ENCODE assay signal across 1 cellular context in genomic region chr19:2962018-2962670, GRCh38.
TF ChIP-seq lines count a peak whose summit lies in the region.

No MANE protein-coding gene starts in this region.

TF ChIP-seq in HEK293, 187 proteins besides CTCF, POLR2A, EP300 and RAD21 (continued from another document):
- TF ChIP-seq ZNF148 (tag by site-specific recombination; IDR thresholded peaks at IDR 0.05; ENCODE audit: borderline replicate concordance), result 0 out of 2 replicates have a peak, but pooled peaks have one; percentile 64
- peak; percentile 76 for TF ChIP-seq PRDM10 (tag by site-specific recombination; IDR thresholded peaks at IDR 0.05)
- TF ChIP-seq ZXDB (tag by site-specific recombination; IDR thresholded peaks at IDR 0.05), result peak; percentile 58
- peak; percentile 59; the same call in 1 of the 2 replicates for TF ChIP-seq ZNF76 (tag by site-specific recombination; IDR thresholded peaks at IDR 0.05; ENCODE audit: borderline replicate concordance, low read depth)
- TF ChIP-seq SP3 (tag by site-specific recombination; IDR thresholded peaks at IDR 0.05), result 0 out of 2 replicates have a peak, but pooled peaks have one; percentile 40
- TF ChIP-seq KLF16 (tag by site-specific recombination; IDR thresholded peaks at IDR 0.05), result peak; percentile 75
- TF ChIP-seq SP2 (tag by site-specific recombination; IDR thresholded peaks at IDR 0.05), result no peak; the same call in 1 of the 2 replicates
- TF ChIP-seq ZNF677 (tag by site-specific recombination; IDR thresholded peaks at IDR 0.05), result no peak
- peak; percentile 86 for TF ChIP-seq KLF8 (tag by site-specific recombination; IDR thresholded peaks at IDR 0.05)
- no peak for TF ChIP-seq ZNF704 (tag by site-specific recombination; IDR thresholded peaks at IDR 0.05)
- TF ChIP-seq ZNF16 (tag by site-specific recombination; IDR thresholded peaks at IDR 0.05; ENCODE audit: low read depth), result no peak
- TF ChIP-seq TRIM28 (IDR thresholded peaks at IDR 0.05; ENCODE audit: borderline replicate concordance, low read length), result no peak
- TF ChIP-seq, protein P1, sequence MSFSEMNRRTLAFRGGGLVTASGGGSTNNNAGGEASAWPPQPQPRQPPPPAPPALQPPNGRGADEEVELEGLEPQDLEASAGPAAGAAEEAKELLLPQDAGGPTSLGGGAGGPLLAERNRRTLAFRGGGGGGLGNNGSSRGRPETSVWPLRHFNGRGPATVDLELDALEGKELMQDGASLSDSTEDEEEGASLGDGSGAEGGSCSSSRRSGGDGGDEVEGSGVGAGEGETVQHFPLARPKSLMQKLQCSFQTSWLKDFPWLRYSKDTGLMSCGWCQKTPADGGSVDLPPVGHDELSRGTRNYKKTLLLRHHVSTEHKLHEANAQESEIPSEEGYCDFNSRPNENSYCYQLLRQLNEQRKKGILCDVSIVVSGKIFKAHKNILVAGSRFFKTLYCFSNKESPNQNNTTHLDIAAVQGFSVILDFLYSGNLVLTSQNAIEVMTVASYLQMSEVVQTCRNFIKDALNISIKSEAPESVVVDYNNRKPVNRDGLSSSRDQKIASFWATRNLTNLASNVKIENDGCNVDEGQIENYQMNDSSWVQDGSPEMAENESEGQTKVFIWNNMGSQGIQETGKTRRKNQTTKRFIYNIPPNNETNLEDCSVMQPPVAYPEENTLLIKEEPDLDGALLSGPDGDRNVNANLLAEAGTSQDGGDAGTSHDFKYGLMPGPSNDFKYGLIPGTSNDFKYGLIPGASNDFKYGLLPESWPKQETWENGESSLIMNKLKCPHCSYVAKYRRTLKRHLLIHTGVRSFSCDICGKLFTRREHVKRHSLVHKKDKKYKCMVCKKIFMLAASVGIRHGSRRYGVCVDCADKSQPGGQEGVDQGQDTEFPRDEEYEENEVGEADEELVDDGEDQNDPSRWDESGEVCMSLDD (tag by site-specific recombination; IDR thresholded peaks at IDR 0.05), result no peak
- TF ChIP-seq, protein P2, sequence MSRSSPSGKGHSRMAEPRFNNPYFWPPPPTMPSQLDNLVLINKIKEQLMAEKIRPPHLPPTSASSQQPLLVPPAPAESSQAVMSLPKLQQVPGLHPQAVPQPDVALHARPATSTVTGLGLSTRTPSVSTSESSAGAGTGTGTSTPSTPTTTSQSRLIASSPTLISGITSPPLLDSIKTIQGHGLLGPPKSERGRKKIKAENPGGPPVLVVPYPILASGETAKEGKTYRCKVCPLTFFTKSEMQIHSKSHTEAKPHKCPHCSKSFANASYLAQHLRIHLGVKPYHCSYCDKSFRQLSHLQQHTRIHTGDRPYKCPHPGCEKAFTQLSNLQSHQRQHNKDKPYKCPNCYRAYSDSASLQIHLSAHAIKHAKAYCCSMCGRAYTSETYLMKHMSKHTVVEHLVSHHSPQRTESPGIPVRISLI (tag by site-specific recombination; IDR thresholded peaks at IDR 0.05), result no peak
- TF ChIP-seq ZBTB17 (tag by site-specific recombination; IDR thresholded peaks at IDR 0.05), result 0 out of 2 replicates have a peak, but pooled peaks have one; percentile 40
- peak; percentile 52; the same call in 1 of the 2 replicates for TF ChIP-seq ZSCAN30 (tag by site-specific recombination; IDR thresholded peaks at IDR 0.05)
- 0 out of 2 replicates have a peak, but pooled peaks have one; percentile 38 for TF ChIP-seq ZNF24 (tag by site-specific recombination; IDR thresholded peaks at IDR 0.05)
- no peak for TF ChIP-seq ZNF274 (IDR thresholded peaks at IDR 0.05; ENCODE audit: low read length)
- TF ChIP-seq ZNF274 (tag by site-specific recombination; IDR thresholded peaks at IDR 0.05; ENCODE audit: borderline replicate concordance), result no peak
- TF ChIP-seq BCL11B (tag by site-specific recombination; IDR thresholded peaks at IDR 0.05; ENCODE audit: low read depth), result 0 out of 2 replicates have a peak, but pooled peaks have one; percentile 52
- peak; percentile 49; the same call in 1 of the 2 replicates for TF ChIP-seq ZBTB8A (tag by site-specific recombination; IDR thresholded peaks at IDR 0.05)
- TF ChIP-seq, protein P3, sequence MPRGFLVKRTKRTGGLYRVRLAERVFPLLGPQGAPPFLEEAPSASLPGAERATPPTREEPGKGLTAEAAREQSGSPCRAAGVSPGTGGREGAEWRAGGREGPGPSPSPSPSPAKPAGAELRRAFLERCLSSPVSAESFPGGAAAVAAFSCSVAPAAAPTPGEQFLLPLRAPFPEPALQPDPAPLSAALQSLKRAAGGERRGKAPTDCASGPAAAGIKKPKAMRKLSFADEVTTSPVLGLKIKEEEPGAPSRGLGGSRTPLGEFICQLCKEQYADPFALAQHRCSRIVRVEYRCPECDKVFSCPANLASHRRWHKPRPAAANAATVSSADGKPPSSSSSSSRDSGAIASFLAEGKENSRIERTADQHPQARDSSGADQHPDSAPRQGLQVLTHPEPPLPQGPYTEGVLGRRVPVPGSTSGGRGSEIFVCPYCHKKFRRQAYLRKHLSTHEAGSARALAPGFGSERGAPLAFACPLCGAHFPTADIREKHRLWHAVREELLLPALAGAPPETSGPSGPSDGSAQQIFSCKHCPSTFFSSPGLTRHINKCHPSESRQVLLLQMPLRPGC (tag by site-specific recombination; IDR thresholded peaks at IDR 0.05), result peak; percentile 55; the same call in 1 of the 2 replicates
- TF ChIP-seq ZNF639 (tag by site-specific recombination; IDR thresholded peaks at IDR 0.05), result peak; percentile 77
- TF ChIP-seq ZBTB21 (tag by site-specific recombination; IDR thresholded peaks at IDR 0.05), result peak; percentile 99
- TF ChIP-seq ZSCAN23 (tag by site-specific recombination; IDR thresholded peaks at IDR 0.05), result 0 out of 2 replicates have a peak, but pooled peaks have one; percentile 33
- TF ChIP-seq SP7 (tag by site-specific recombination; IDR thresholded peaks at IDR 0.05), result peak; percentile 91
- no peak for TF ChIP-seq ZSCAN16 (tag by site-specific recombination; IDR thresholded peaks at IDR 0.05)
- TF ChIP-seq ZNF629 (tag by site-specific recombination; IDR thresholded peaks at IDR 0.05), result peak; percentile 100
- TF ChIP-seq ZBTB7A (tag by site-specific recombination; IDR thresholded peaks at IDR 0.05; ENCODE audit: low read depth), result no peak
- TF ChIP-seq ZFP69B (tag by site-specific recombination; IDR thresholded peaks at IDR 0.05), result peak; percentile 49; the same call in 1 of the 2 replicates
- no peak for TF ChIP-seq ZBTB48 (tag by site-specific recombination; IDR thresholded peaks at IDR 0.05)
- no peak for TF ChIP-seq ZNF501 (tag by site-specific recombination; IDR thresholded peaks at IDR 0.05)
- TF ChIP-seq, protein P4, sequence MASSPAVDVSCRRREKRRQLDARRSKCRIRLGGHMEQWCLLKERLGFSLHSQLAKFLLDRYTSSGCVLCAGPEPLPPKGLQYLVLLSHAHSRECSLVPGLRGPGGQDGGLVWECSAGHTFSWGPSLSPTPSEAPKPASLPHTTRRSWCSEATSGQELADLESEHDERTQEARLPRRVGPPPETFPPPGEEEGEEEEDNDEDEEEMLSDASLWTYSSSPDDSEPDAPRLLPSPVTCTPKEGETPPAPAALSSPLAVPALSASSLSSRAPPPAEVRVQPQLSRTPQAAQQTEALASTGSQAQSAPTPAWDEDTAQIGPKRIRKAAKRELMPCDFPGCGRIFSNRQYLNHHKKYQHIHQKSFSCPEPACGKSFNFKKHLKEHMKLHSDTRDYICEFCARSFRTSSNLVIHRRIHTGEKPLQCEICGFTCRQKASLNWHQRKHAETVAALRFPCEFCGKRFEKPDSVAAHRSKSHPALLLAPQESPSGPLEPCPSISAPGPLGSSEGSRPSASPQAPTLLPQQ (tag by site-specific recombination; IDR thresholded peaks at IDR 0.05), result peak; percentile 65
- TF ChIP-seq, protein P5, sequence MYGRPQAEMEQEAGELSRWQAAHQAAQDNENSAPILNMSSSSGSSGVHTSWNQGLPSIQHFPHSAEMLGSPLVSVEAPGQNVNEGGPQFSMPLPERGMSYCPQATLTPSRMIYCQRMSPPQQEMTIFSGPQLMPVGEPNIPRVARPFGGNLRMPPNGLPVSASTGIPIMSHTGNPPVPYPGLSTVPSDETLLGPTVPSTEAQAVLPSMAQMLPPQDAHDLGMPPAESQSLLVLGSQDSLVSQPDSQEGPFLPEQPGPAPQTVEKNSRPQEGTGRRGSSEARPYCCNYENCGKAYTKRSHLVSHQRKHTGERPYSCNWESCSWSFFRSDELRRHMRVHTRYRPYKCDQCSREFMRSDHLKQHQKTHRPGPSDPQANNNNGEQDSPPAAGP (tag by site-specific recombination; IDR thresholded peaks at IDR 0.05), result peak; percentile 93
- 0 out of 2 replicates have a peak, but pooled peaks have one; percentile 13 for TF ChIP-seq ZIC2 (tag by site-specific recombination; IDR thresholded peaks at IDR 0.05)
- TF ChIP-seq, protein P6, sequence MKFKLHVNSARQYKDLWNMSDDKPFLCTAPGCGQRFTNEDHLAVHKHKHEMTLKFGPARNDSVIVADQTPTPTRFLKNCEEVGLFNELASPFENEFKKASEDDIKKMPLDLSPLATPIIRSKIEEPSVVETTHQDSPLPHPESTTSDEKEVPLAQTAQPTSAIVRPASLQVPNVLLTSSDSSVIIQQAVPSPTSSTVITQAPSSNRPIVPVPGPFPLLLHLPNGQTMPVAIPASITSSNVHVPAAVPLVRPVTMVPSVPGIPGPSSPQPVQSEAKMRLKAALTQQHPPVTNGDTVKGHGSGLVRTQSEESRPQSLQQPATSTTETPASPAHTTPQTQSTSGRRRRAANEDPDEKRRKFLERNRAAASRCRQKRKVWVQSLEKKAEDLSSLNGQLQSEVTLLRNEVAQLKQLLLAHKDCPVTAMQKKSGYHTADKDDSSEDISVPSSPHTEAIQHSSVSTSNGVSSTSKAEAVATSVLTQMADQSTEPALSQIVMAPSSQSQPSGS (tag by site-specific recombination; IDR thresholded peaks at IDR 0.05; ENCODE audit: low read depth), result peak; percentile 100
- TF ChIP-seq, protein P7, sequence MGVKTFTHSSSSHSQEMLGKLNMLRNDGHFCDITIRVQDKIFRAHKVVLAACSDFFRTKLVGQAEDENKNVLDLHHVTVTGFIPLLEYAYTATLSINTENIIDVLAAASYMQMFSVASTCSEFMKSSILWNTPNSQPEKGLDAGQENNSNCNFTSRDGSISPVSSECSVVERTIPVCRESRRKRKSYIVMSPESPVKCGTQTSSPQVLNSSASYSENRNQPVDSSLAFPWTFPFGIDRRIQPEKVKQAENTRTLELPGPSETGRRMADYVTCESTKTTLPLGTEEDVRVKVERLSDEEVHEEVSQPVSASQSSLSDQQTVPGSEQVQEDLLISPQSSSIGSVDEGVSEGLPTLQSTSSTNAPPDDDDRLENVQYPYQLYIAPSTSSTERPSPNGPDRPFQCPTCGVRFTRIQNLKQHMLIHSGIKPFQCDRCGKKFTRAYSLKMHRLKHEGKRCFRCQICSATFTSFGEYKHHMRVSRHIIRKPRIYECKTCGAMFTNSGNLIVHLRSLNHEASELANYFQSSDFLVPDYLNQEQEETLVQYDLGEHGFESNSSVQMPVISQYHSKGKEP (tag by site-specific recombination; IDR thresholded peaks at IDR 0.05), result no peak
- TF ChIP-seq KLF10 (tag by site-specific recombination; IDR thresholded peaks at IDR 0.05), result peak; percentile 63; the same call in 1 of the 2 replicates
